ENCODE assay signal across 20 cellular contexts in the genomic region with DNA sequence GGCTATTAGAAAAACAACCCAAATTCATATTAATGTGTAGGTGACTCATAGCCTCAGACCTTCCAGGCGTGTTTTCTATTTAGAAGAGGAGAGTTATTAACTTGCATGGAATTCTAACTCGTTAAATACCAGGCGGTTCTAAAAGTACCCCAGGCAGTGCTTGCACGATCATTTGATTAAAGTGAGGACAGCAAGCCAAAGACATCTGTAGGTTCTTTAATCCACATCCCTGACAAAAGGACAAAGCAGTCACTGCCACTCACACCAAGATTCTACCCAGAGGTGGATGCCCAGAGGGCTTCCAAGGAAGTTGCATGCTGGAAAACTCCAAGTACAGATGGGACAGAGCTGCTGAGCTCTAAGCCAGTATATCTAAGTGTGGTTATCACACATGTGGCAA.
DNase-seq lines count a peak whose midpoint lies in the region; ATAC-seq, FAIRE-seq and TF ChIP-seq lines count a peak whose summit lies in the region.
"Had no signal": no experiment of that assay in that cellular context is flagged by ENCODE, and none has a peak within 500 bp of the region (broad histone marks: within the 10 kb centered on the region; RNA-seq: fewer than 3 reads in every experiment).

No MANE protein-coding gene starts in this region.

- H3K4me2 ChIP-seq in HepG2 (ENCODE audit: low read depth, low read length): no peak overlapping the region
- peak overlapping the region; percentile 72 for H3K4me2 ChIP-seq in smooth muscle cell

- TF ChIP-seq EP300 in HepG2 (IDR thresholded peaks at IDR 0.05; ENCODE audit: low read depth in 2 of 2, low read length in 2 of 2) (no peak), HepG2 (CRISPR knock-in tag; IDR thresholded peaks at IDR 0.05; ENCODE audit: borderline replicate concordance) (no peak)

- FAIRE-seq in HepG2 (lab: Jason Lieb, UNC): no peak
- FAIRE-seq: A204.1 had no signal

- H3K9me3 ChIP-seq in HepG2 (ENCODE audit: low read length) (no peaks in the 10 kb centered on the region), right lobe of liver (no peaks in the 10 kb centered on the region), smooth muscle cell (replicated peaks; ENCODE audit: low read depth) (no peaks in the 10 kb centered on the region)
- H3K9me3 ChIP-seq: thoracic aorta had no signal

- H3K27ac ChIP-seq in HepG2 (ENCODE audit: extremely low read length, insufficient read depth, low read length) (no peak overlapping the region), right lobe of liver (no peak overlapping the region), foreskin keratinocyte (no peak overlapping the region), smooth muscle cell (ENCODE audit: low read depth) (peak overlapping the region; percentile 44)
- H3K27ac ChIP-seq: thoracic aorta had no signal

- peaks cover 14% of the 10 kb centered on the region for H3F3A ChIP-seq in smooth muscle cell (ENCODE audit: low read depth)

- POLR2A ChIA-PET in HepG2 (lab: Yijun Ruan, JAX) (no interaction called here), WTC11 (lab: Charles Lee) (no interaction called here)

- TF ChIP-seq POLR2A in HepG2 (IDR thresholded peaks at IDR 0.05; ENCODE audit: insufficient read depth in 1 of 2, low read depth in 2 of 2, low read length in 2 of 2) (no peak), right lobe of liver (IDR thresholded peaks at IDR 0.05) (no peak)

- no peaks in the 10 kb centered on the region for H3K79me2 ChIP-seq in HepG2 (ENCODE audit: insufficient read depth, low read length)
- H3K79me2 ChIP-seq in smooth muscle cell (ENCODE audit: low read depth): no peaks in the 10 kb centered on the region

- H3K27me3 ChIP-seq in HepG2 (ENCODE audit: control insufficient read depth in 1 of 2, insufficient read depth in 2 of 2, low read length in 2 of 2) (no peaks in the 10 kb centered on the region), right lobe of liver (no peaks in the 10 kb centered on the region), foreskin keratinocyte (no peaks in the 10 kb centered on the region), smooth muscle cell (ENCODE audit: low read depth) (no peaks in the 10 kb centered on the region)

- H3K4me1 ChIP-seq in HepG2 (ENCODE audit: insufficient read depth, low read length): no peaks in the 10 kb centered on the region
- no peaks in the 10 kb centered on the region for H3K4me1 ChIP-seq in right lobe of liver
- peaks cover 17% of the 10 kb centered on the region for H3K4me1 ChIP-seq in foreskin keratinocyte
- H3K4me1 ChIP-seq in smooth muscle cell (ENCODE audit: low read depth): peaks cover 32% of the 10 kb centered on the region

- CTCF ChIA-PET in HepG2 (lab: Yijun Ruan, JAX; ENCODE audit: low intra/inter-chr PET ratio, low total read pairs) (no interaction called here), WTC11 (lab: Charles Lee) (no interaction called here)

- H4K20me1 ChIP-seq in HepG2 (ENCODE audit: insufficient read depth, low read length): no peaks in the 10 kb centered on the region
- H4K20me1 ChIP-seq in smooth muscle cell (ENCODE audit: low read depth): peaks cover 32% of the 10 kb centered on the region

- H3K9me3 Mint-ChIP-seq in WTC11: peaks cover 5% of the 10 kb centered on the region; the same call in 1 of the 2 replicates
- H3K9me3 Mint-ChIP-seq: nephron progenitor cell had no signal

- in situ Hi-C loops in HepG2 (cut with HindIII; ENCODE audit: extremely low pct_ligation_motif_present, low pct_unique_long_range_greater_than_20kb): no loop called here

- no peak overlapping the region for H2AFZ ChIP-seq in HepG2 (ENCODE audit: low read length)
- no peak overlapping the region for H2AFZ ChIP-seq in smooth muscle cell (ENCODE audit: low read depth)

- BruUV-seq in HepG2 (replicated peaks; lab: Mats Ljungman, UMichigan): no TSS peak

- H3K27me3 Mint-ChIP-seq in WTC11 (ENCODE audit: low read depth): peaks cover 3% of the 10 kb centered on the region; the same call in 1 of the 2 replicates
- H3K27me3 Mint-ChIP-seq: activated CD4-positive, alpha-beta T cell treated with anti-CD3 and anti-CD28 coated beads, Interleukin-2, amount 10 ng/mL, durations not matched to agents 7 days and 5 days; dendritic cell treated with granulocyte-macrophage colony-stimulating factor and Interleukin-4, amounts not matched to agents 40 ng/mL and 50 ng/mL, for 4 days; progenitor cell of endocrine pancreas; T-cell had no signal

- H3K4me3 ChIP-seq in HepG2 (replicated peaks in 1 of 3; ENCODE audit: insufficient read depth in 1 of 3, low read depth in 2 of 3, low read length in 3 of 3) (no peak overlapping the region), right lobe of liver (no peak overlapping the region), smooth muscle cell (no peak overlapping the region)
- H3K4me3 ChIP-seq: thoracic aorta had no signal

- no peak overlapping the region for H3K4me3 Mint-ChIP-seq in WTC11
- H3K4me3 Mint-ChIP-seq: activated CD4-positive, alpha-beta T cell treated with anti-CD3 and anti-CD28 coated beads, Interleukin-2, amount 10 ng/mL, durations not matched to agents 7 days and 5 days; dendritic cell treated with granulocyte-macrophage colony-stimulating factor and Interleukin-4, amounts not matched to agents 40 ng/mL and 50 ng/mL, for 4 days; nephron progenitor cell; T-cell had no signal

- H3K9ac ChIP-seq in HepG2 (ENCODE audit: insufficient read depth, low read depth, low read length) (no peak overlapping the region), smooth muscle cell (ENCODE audit: low read depth) (no peak overlapping the region)

- TF ChIP-seq RAD21 in HepG2 (CRISPR knock-in tag; IDR thresholded peaks at IDR 0.05): no peak

- 21% methylated on average over 4 of the region's 4 CpGs for WGBS in HepG2 (ENCODE audit: low lambda C conversion rate)
- WGBS in right lobe of liver (ENCODE audit: insufficient coverage, low coverage, low lambda C conversion rate, missing lambda C conversion rate): 78% methylated on average over 4 of the region's 4 CpGs
- WGBS in smooth muscle cell (ENCODE audit: low lambda C conversion rate): 6% methylated on average over 4 of the region's 4 CpGs

- TF ChIP-seq CTCF in HepG2 (CRISPR knock-in tag; IDR thresholded peaks at IDR 0.05) (no peak), right lobe of liver (IDR thresholded peaks at IDR 0.05) (no peak), WTC11 (IDR thresholded peaks at IDR 0.05) (no peak), foreskin keratinocyte (conservative IDR thresholded peaks at IDR 0.05) (no peak), smooth muscle cell (IDR thresholded peaks at IDR 0.05; ENCODE audit: borderline replicate concordance, insufficient read depth, poor library complexity, severe bottlenecking) (no peak)

- intact Hi-C loops in HepG2 (cut with micrococcal nuclease; ENCODE audit: unreplicated experiment) (no loop called here), right lobe of liver (cut with DNase I) (no loop called here)

- no peak for ATAC-seq in HepG2
- ATAC-seq in right lobe of liver: no peak
- peak; percentile 41; the same call in 1 of the 2 replicates for ATAC-seq in WTC11
- ATAC-seq in foreskin keratinocyte: peak; percentile 81
- no peak for ATAC-seq in GM18502 (IDR thresholded peaks at IDR 0.05; ENCODE audit: poor library complexity, unreplicated experiment)
- ATAC-seq: T-cell had no signal

- H3K36me3 Mint-ChIP-seq in WTC11: no peaks in the 10 kb centered on the region
- H3K36me3 Mint-ChIP-seq: T-cell had no signal

- H3K36me3 ChIP-seq in HepG2 (replicated peaks in 1 of 2; ENCODE audit: control insufficient read depth in 1 of 2, insufficient read depth in 2 of 2, low read length in 2 of 2) (no peaks in the 10 kb centered on the region), right lobe of liver (no peaks in the 10 kb centered on the region), smooth muscle cell (ENCODE audit: low read depth) (no peaks in the 10 kb centered on the region)
- H3K36me3 ChIP-seq: thoracic aorta had no signal

- H3K4me1 Mint-ChIP-seq in WTC11: peaks cover 10% of the 10 kb centered on the region
- H3K4me1 Mint-ChIP-seq: activated CD4-positive, alpha-beta T cell treated with anti-CD3 and anti-CD28 coated beads, Interleukin-2, amount 10 ng/mL, durations not matched to agents 7 days and 5 days; nephron progenitor cell; T-cell had no signal

- no peak for DNase-seq in HepG2 (ENCODE audit: low spot score)
- DNase-seq in right lobe of liver: no peak
- no peak for DNase-seq in WTC11 (ENCODE audit: low spot score)
- DNase-seq in foreskin keratinocyte: peak; percentile 53 to 87
- DNase-seq in smooth muscle cell (lab: John Stamatoyannopoulos, UW; ENCODE audit: unreplicated experiment): no peak
- no peak for DNase-seq in NK-92 treated with Interleukin-12 subunit alpha and Interleukin-12 subunit beta, amount 100 ng/mL, for 24 hours (lab: John Stamatoyannopoulos, UW)
- DNase-seq in GOT3 (lab: John Stamatoyannopoulos, UW): no peak
- DNase-seq: activated CD4-positive, alpha-beta T cell treated with anti-CD3 and anti-CD28 coated beads, Interleukin-2, amount 10 ng/mL, durations not matched to agents 7 days and 5 days; NCI-H1105 treated with DMSO at 0.1 percent for 48 hours; NCI-H748 treated with DMSO at 0.1 percent for 48 hours; nephron progenitor cell; SIG-M5; stimulated activated CD4-positive, alpha-beta T cell treated with anti-CD3 and anti-CD28 coated beads, Interleukin-2, amount 100 ng/mL, for 24 hours; stimulated activated naive CD4-positive, alpha-beta T cell; T-cell had no signal

- no peak overlapping the region for H3K27ac Mint-ChIP-seq in WTC11
- H3K27ac Mint-ChIP-seq: activated CD4-positive, alpha-beta T cell treated with anti-CD3 and anti-CD28 coated beads, Interleukin-2, amount 10 ng/mL, durations not matched to agents 7 days and 5 days; dendritic cell treated with granulocyte-macrophage colony-stimulating factor and Interleukin-4, amounts not matched to agents 40 ng/mL and 50 ng/mL, for 4 days; nephron progenitor cell; progenitor cell of endocrine pancreas; T-cell had no signal

TF ChIP-seq in HepG2, 621 proteins besides CTCF, POLR2A, EP300 and RAD21 (continues in another document):
- TF ChIP-seq ATRX (CRISPR knock-in tag; IDR thresholded peaks at IDR 0.05; ENCODE audit: borderline replicate concordance): no peak

TF ChIP-seq in WTC11, 78 proteins besides CTCF, POLR2A, EP300 and RAD21 (continues in another document):
- TF ChIP-seq OVOL2 (CRISPR knock-in tag; IDR thresholded peaks at IDR 0.05; ENCODE audit: borderline replicate concordance) (no peak), MYBL2 (CRISPR knock-in tag; IDR thresholded peaks at IDR 0.05) (no peak), ELF4 (CRISPR knock-in tag; IDR thresholded peaks at IDR 0.05; ENCODE audit: low read depth) (no peak)
- TF ChIP-seq, protein P1, sequence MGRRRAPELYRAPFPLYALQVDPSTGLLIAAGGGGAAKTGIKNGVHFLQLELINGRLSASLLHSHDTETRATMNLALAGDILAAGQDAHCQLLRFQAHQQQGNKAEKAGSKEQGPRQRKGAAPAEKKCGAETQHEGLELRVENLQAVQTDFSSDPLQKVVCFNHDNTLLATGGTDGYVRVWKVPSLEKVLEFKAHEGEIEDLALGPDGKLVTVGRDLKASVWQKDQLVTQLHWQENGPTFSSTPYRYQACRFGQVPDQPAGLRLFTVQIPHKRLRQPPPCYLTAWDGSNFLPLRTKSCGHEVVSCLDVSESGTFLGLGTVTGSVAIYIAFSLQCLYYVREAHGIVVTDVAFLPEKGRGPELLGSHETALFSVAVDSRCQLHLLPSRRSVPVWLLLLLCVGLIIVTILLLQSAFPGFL (CRISPR knock-in tag; IDR thresholded peaks at IDR 0.05; ENCODE audit: borderline replicate concordance): no peak

Comparison
In these comparisons a context has a peak if more than half of its experiments do, and no peak if none do; other contexts are left out.
1. ATAC-seq: peak in WTC11 (single experiment) and foreskin keratinocyte (single experiment); none in HepG2 (single experiment), right lobe of liver (0 of 4) and GM18502 (single experiment).
2. DNase-seq: peak in foreskin keratinocyte (2 of 2); none in HepG2 (single experiment), right lobe of liver (0 of 3), WTC11 (single experiment), smooth muscle cell (single experiment), NK-92 treated with Interleukin-12 subunit alpha and Interleukin-12 subunit beta, amount 100 ng/mL, for 24 hours (single experiment) and GOT3 (single experiment).